1 cellular context compared by ENCODE assay signal in the genomic region with DNA sequence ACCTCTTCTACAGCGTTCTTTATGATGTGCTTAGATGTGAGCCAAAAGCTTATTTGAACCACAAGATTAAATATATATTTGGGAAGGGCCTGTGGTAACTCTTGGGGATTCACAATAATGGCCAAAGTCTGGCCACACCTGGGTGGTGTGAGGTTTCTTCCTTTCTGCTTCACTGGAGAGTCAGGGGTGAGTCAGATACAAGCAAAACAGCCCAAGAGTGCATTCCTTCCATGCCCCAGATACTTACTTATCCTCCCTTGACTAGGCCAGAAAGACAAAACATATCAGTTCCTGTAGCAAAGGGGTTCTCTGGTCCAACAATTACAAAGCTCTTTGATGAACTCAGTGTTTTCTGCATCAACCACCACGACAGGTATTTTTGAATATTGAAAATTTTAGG.
TF ChIP-seq lines count a peak whose summit lies in the region.

No MANE protein-coding gene starts in this region.

TF ChIP-seq in GM23338, 12 proteins besides CTCF, POLR2A, EP300 and RAD21 (continued from another document):
- TF ChIP-seq ZNF462 (CRISPR knock-in tag; IDR thresholded peaks at IDR 0.05) = no peak
- TF ChIP-seq STAT1 (IDR thresholded peaks at IDR 0.05; ENCODE audit: unreplicated experiment) = no peak
- no peak for TF ChIP-seq EZH2phosphoT487 (IDR thresholded peaks at IDR 0.05; ENCODE audit: unreplicated experiment)
- no peak for TF ChIP-seq POLR2AphosphoS5 (IDR thresholded peaks at IDR 0.05; ENCODE audit: low read depth)
- no peak for TF ChIP-seq ZNF114 (CRISPR knock-in tag; IDR thresholded peaks at IDR 0.05)
